Comparison of ENCODE assay signal across 9 cellular contexts in genomic region chr14:56474419-56475022, GRCh38.
DNase-seq lines count a peak whose midpoint lies in the region; ATAC-seq lines count a peak whose summit lies in the region.
"Had no signal": no experiment of that assay in that cellular context is flagged by ENCODE, and none has a peak within 500 bp of the region (broad histone marks: within the 10 kb centered on the region; RNA-seq: fewer than 3 reads in every experiment).

No MANE protein-coding gene starts in this region.

- no peak overlapping the region for H3K9ac ChIP-seq in SK-N-MC (ENCODE audit: insufficient read length)

- no peak overlapping the region for H3K4me3 ChIP-seq in SK-N-MC

- 0 out of 2 replicates have a peak overlapping the region, but pooled peaks have one; percentile 1 for H3K27ac ChIP-seq in SK-N-MC

- H3K36me3 ChIP-seq in SK-N-MC (ENCODE audit: insufficient read depth, low read length), result no peaks in the 10 kb centered on the region

- DNase-seq in NCI-H2196 (lab: John Stamatoyannopoulos, UW; ENCODE audit: unreplicated experiment), result peak; percentile 70
- DNase-seq in NCI-H2196 treated with DMSO at 0.1 percent for 48 hours (lab: John Stamatoyannopoulos, UW; ENCODE audit: unreplicated experiment), result no peak
- DNase-seq in LoVo (ENCODE audit: low spot score), result peak; percentile 59
- peak; percentile 66 for DNase-seq in SK-N-MC (ENCODE audit: low read depth, low spot score)
- peak; percentile 66 for DNase-seq in fibroblast of peridontal ligament (ENCODE audit: extremely low read depth)
- DNase-seq in pons (ENCODE audit: low spot score), result peak; percentile 59

- ATAC-seq in HG02981 (IDR thresholded peaks at IDR 0.05; ENCODE audit: unreplicated experiment) (no peak), GM19328 (IDR thresholded peaks at IDR 0.05; ENCODE audit: unreplicated experiment) (no peak)
- ATAC-seq: activated naive CD4-positive, alpha-beta T cell treated with anti-CD3 and anti-CD28 coated beads, Interleukin-2, amount 50 U/mL, for 72 hours had no signal

- H3K9me3 ChIP-seq in SK-N-MC (ENCODE audit: low read depth, low read length), result no peaks in the 10 kb centered on the region; the same call in 1 of the 2 replicates
